ENCODE assay signal across 14 cellular contexts in genomic region chr10:21021843-21022594, GRCh38.
DNase-seq lines count a peak whose midpoint lies in the region; ATAC-seq, FAIRE-seq and TF ChIP-seq lines count a peak whose summit lies in the region.
"Had no signal": no experiment of that assay in that cellular context is flagged by ENCODE, and none has a peak within 500 bp of the region (broad histone marks: within the 10 kb centered on the region; RNA-seq: fewer than 3 reads in every experiment).

No MANE protein-coding gene starts in this region.

- no peaks in the 10 kb centered on the region for H3K4me1 ChIP-seq in HepG2 (ENCODE audit: insufficient read depth, low read length)
- H3K4me1 ChIP-seq in prostate gland (replicated peaks), result no peaks in the 10 kb centered on the region

- ATAC-seq in HepG2, result peak; percentile 98
- no peak for ATAC-seq in stimulated activated naive CD8-positive, alpha-beta T cell treated with anti-CD3 and anti-CD28 coated beads, Interleukin-15, amount 100 ng/mL, for 72 hours
- ATAC-seq in HG03354 (IDR thresholded peaks at IDR 0.05; ENCODE audit: poor library complexity, severe bottlenecking, unreplicated experiment), result no peak
- ATAC-seq: activated CD8-positive, alpha-beta T cell treated with anti-CD3 and anti-CD28 coated beads, Interleukin-2, amount 10 ng/mL, durations not matched to agents 7 days and 5 days had no signal

- H3K36me3 ChIP-seq in GM06990 (ENCODE audit: control insufficient read depth, insufficient read depth, low read length) (no peaks in the 10 kb centered on the region), bronchial epithelial cell (ENCODE audit: control insufficient read depth, insufficient read depth, low read length) (no peaks in the 10 kb centered on the region), HepG2 (replicated peaks in 1 of 2; ENCODE audit: control insufficient read depth in 1 of 2, insufficient read depth in 2 of 2, low read length in 2 of 2) (no peaks in the 10 kb centered on the region), prostate gland (no peaks in the 10 kb centered on the region)
- H3K36me3 ChIP-seq: suprapubic skin had no signal

- H3K27ac Mint-ChIP-seq in stimulated activated naive CD8-positive, alpha-beta T cell treated with anti-CD3 and anti-CD28 coated beads, Interleukin-15, amount 100 ng/mL, for 72 hours, result no peak overlapping the region
- H3K27ac Mint-ChIP-seq: activated CD8-positive, alpha-beta T cell treated with anti-CD3 and anti-CD28 coated beads, Interleukin-2, amount 10 ng/mL, durations not matched to agents 7 days and 5 days; CD8-positive, alpha-beta memory T cell had no signal

- DNase-seq in GM06990 (ENCODE audit: extremely low read depth, insufficient read length) (no peak), bronchial epithelial cell (ENCODE audit: low read depth) (peak; percentile 19), HepG2 (ENCODE audit: low spot score) (peak; percentile 44), coronary artery (ENCODE audit: low spot score) (no peak), prostate gland (ENCODE audit: low spot score) (no peak)
- no peak for DNase-seq in stimulated activated naive CD8-positive, alpha-beta T cell treated with anti-CD3 and anti-CD28 coated beads, Interleukin-15, amount 100 ng/mL, for 72 hours
- DNase-seq: activated CD8-positive, alpha-beta T cell treated with anti-CD3 and anti-CD28 coated beads, Interleukin-2, amount 10 ng/mL, durations not matched to agents 7 days and 5 days; CD8-positive, alpha-beta memory T cell; NCI-H2029 treated with DMSO at 0.1 percent for 48 hours; OCI-M1 had no signal

- H3K27me3 ChIP-seq in GM06990 (replicated peaks; ENCODE audit: control insufficient read depth, insufficient read depth, low read length), result no peaks in the 10 kb centered on the region
- H3K27me3 ChIP-seq in bronchial epithelial cell (ENCODE audit: control insufficient read depth, insufficient read depth, low read length), result no peaks in the 10 kb centered on the region
- H3K27me3 ChIP-seq in HepG2 (ENCODE audit: control insufficient read depth in 1 of 2, insufficient read depth in 2 of 2, low read length in 2 of 2), result peaks cover 0 to 24% of the 10 kb centered on the region in 2 experiments; a peak in 3 of 5 replicates
- no peaks in the 10 kb centered on the region for H3K27me3 ChIP-seq in prostate gland (replicated peaks; ENCODE audit: insufficient read depth)
- H3K27me3 ChIP-seq: suprapubic skin had no signal

- 29% methylated on average over 15 of the region's 15 CpGs for WGBS in HepG2 (ENCODE audit: low lambda C conversion rate)
- WGBS in prostate gland, result 76% methylated on average over 15 of the region's 15 CpGs

- CTCF ChIA-PET in HepG2 (lab: Yijun Ruan, JAX; ENCODE audit: low intra/inter-chr PET ratio, low total read pairs), result no interaction called here

- no peak overlapping the region for H3K27ac ChIP-seq in HepG2 (ENCODE audit: extremely low read length, insufficient read depth, low read length)
- no peak overlapping the region for H3K27ac ChIP-seq in coronary artery
- H3K27ac ChIP-seq in prostate gland, result no peak overlapping the region
- H3K27ac ChIP-seq: suprapubic skin had no signal

- no peak overlapping the region for H3K4me3 Mint-ChIP-seq in stimulated activated naive CD8-positive, alpha-beta T cell treated with anti-CD3 and anti-CD28 coated beads, Interleukin-15, amount 100 ng/mL, for 72 hours
- H3K4me3 Mint-ChIP-seq: activated CD8-positive, alpha-beta T cell treated with anti-CD3 and anti-CD28 coated beads, Interleukin-2, amount 10 ng/mL, durations not matched to agents 7 days and 5 days; CD8-positive, alpha-beta memory T cell had no signal

- TF ChIP-seq POLR2A in HepG2 (IDR thresholded peaks at IDR 0.05; ENCODE audit: insufficient read depth in 1 of 2, low read depth in 2 of 2, low read length in 2 of 2) (no peak), prostate gland (IDR thresholded peaks at IDR 0.05) (no peak)

- no peaks in the 10 kb centered on the region for H3K4me1 Mint-ChIP-seq in stimulated activated naive CD8-positive, alpha-beta T cell treated with anti-CD3 and anti-CD28 coated beads, Interleukin-15, amount 100 ng/mL, for 72 hours
- H3K4me1 Mint-ChIP-seq: CD8-positive, alpha-beta memory T cell had no signal

- H3K9ac ChIP-seq in HepG2 (ENCODE audit: insufficient read depth, low read depth, low read length), result no peak overlapping the region

- no peaks in the 10 kb centered on the region for H4K20me1 ChIP-seq in HepG2 (ENCODE audit: insufficient read depth, low read length)

- TF ChIP-seq EP300 in HepG2 (IDR thresholded peaks at IDR 0.05; ENCODE audit: low read depth in 2 of 2, low read length in 2 of 2) (no peak), HepG2 (CRISPR knock-in tag; IDR thresholded peaks at IDR 0.05; ENCODE audit: borderline replicate concordance) (no peak)

- H3K4me2 ChIP-seq in HepG2 (ENCODE audit: low read depth, low read length), result no peak overlapping the region

- H3K27me3 Mint-ChIP-seq in stimulated activated naive CD8-positive, alpha-beta T cell treated with anti-CD3 and anti-CD28 coated beads, Interleukin-15, amount 100 ng/mL, for 72 hours, result no peaks in the 10 kb centered on the region
- H3K27me3 Mint-ChIP-seq: CD8-positive, alpha-beta memory T cell had no signal

- intact Hi-C loops in HepG2 (cut with micrococcal nuclease; ENCODE audit: unreplicated experiment) (loop anchor here (2.0 kb wide), 1 partner anchor 163 kb away; no protein-coding TSS in a partner anchor), prostate gland (cut with DNase I) (no loop called here)

- H3K9me3 Mint-ChIP-seq in stimulated activated naive CD8-positive, alpha-beta T cell treated with anti-CD3 and anti-CD28 coated beads, Interleukin-15, amount 100 ng/mL, for 72 hours, result peaks cover 15 to 18% of the 10 kb centered on the region in 2 donors

- TF ChIP-seq CTCF in GM06990 (IDR thresholded peaks at IDR 0.05; ENCODE audit: insufficient read depth, low read length, poor library complexity, severe bottlenecking) (peak; percentile 29), LNCAP (IDR thresholded peaks at IDR 0.05) (peak; percentile 23; the same call in 1 of the 2 replicates), bronchial epithelial cell (IDR thresholded peaks at IDR 0.05; ENCODE audit: insufficient read depth, low read length, severe bottlenecking) (peak; percentile 29), HepG2 (CRISPR knock-in tag; IDR thresholded peaks at IDR 0.05) (peak; percentile 26; the same call in 1 of the 2 replicates), coronary artery (IDR thresholded peaks at IDR 0.05) (no peak), prostate gland (IDR thresholded peaks at IDR 0.05) (no peak)

- H3K9me3 ChIP-seq in HepG2 (ENCODE audit: low read length) (no peaks in the 10 kb centered on the region), prostate gland (no peaks in the 10 kb centered on the region)
- H3K9me3 ChIP-seq: suprapubic skin had no signal

- in situ Hi-C loops in HepG2 (cut with HindIII; ENCODE audit: extremely low pct_ligation_motif_present, low pct_unique_long_range_greater_than_20kb), result no loop called here

- no peaks in the 10 kb centered on the region for H3K79me2 ChIP-seq in HepG2 (ENCODE audit: insufficient read depth, low read length)

- TF ChIP-seq RAD21 in HepG2 (CRISPR knock-in tag; IDR thresholded peaks at IDR 0.05), result no peak

- H3K4me3 ChIP-seq in GM06990 (replicated peaks; ENCODE audit: low read depth, low read length) (no peak overlapping the region), bronchial epithelial cell (ENCODE audit: low read depth, low read length) (no peak overlapping the region), HepG2 (replicated peaks in 1 of 3; ENCODE audit: insufficient read depth in 1 of 3, low read depth in 2 of 3, low read length in 3 of 3) (no peak overlapping the region), coronary artery (no peak overlapping the region), prostate gland (no peak overlapping the region)
- H3K4me3 ChIP-seq: suprapubic skin had no signal

- FAIRE-seq in bronchial epithelial cell (lab: Jason Lieb, UNC) (no peak), HepG2 (lab: Jason Lieb, UNC) (peak; percentile 78)
- FAIRE-seq: H54 had no signal

- BruUV-seq in HepG2 (replicated peaks; lab: Mats Ljungman, UMichigan), result no TSS peak

- POLR2A ChIA-PET in HepG2 (lab: Yijun Ruan, JAX), result no interaction called here

- H2AFZ ChIP-seq in HepG2 (ENCODE audit: low read length), result no peak overlapping the region

TF ChIP-seq in HepG2, 621 proteins besides CTCF, POLR2A, EP300 and RAD21:
- TF ChIP-seq XRCC5 (optimal IDR thresholded peaks at IDR 0.05; ENCODE audit: low read length), result peak; percentile 54
- TF ChIP-seq CEBPB (IDR thresholded peaks at IDR 0.05; ENCODE audit: borderline replicate concordance, low read depth, low read length), result 0 out of 2 replicates have a peak, but pooled peaks have one; percentile 5
- no peak for TF ChIP-seq ZNF780A (CRISPR knock-in tag; IDR thresholded peaks at IDR 0.05)
- no peak for TF ChIP-seq FOXA1 (IDR thresholded peaks at IDR 0.05)
- TF ChIP-seq FOXA1 (CRISPR knock-in tag; IDR thresholded peaks at IDR 0.05), result 0 out of 2 replicates have a peak, but pooled peaks have one; percentile 24
- TF ChIP-seq ZNF652 (CRISPR knock-in tag; IDR thresholded peaks at IDR 0.05; ENCODE audit: borderline replicate concordance, low read depth), result peak; percentile 61

Comparison
In these comparisons a context has a peak if more than half of its experiments do, and no peak if none do; other contexts are left out.
1. DNase-seq: peak in bronchial epithelial cell (single experiment) and HepG2 (single experiment); none in GM06990 (single experiment), stimulated activated naive CD8-positive, alpha-beta T cell treated with anti-CD3 and anti-CD28 coated beads, Interleukin-15, amount 100 ng/mL, for 72 hours (0 of 2), coronary artery (single experiment) and prostate gland (single experiment).
2. CTCF ChIP-seq: peak in GM06990 (single experiment), LNCAP (single experiment), bronchial epithelial cell (single experiment) and HepG2 (single experiment); none in coronary artery (single experiment) and prostate gland (0 of 4).